ENCODE assay signal across 9 cellular contexts in genomic region chr4:60463846-60464502, GRCh38.
A peak's percentile ranks its signal among the peaks of the same experiment; 100 is the strongest.
DNase-seq lines count a peak whose midpoint lies in the region; ATAC-seq and TF ChIP-seq lines count a peak whose summit lies in the region.
"Had no signal": no experiment of that assay in that cellular context is flagged by ENCODE, and none has a peak within 500 bp of the region (broad histone marks: within the 10 kb centered on the region; RNA-seq: fewer than 3 reads in every experiment).

No MANE protein-coding gene starts in this region.

- H3K4me1 Mint-ChIP-seq in CD8-positive, alpha-beta memory T cell = no peaks in the 10 kb centered on the region
- H3K4me1 Mint-ChIP-seq: memory B cell had no signal

- peak overlapping the region; percentile 27; the same call in 1 of the 2 replicates for H3K4me2 ChIP-seq in PC-3 (ENCODE audit: low read length)

- no peaks in the 10 kb centered on the region for H3F3A ChIP-seq in PC-3 (ENCODE audit: low read length, unreplicated experiment)

- no peak overlapping the region for H3K4me3 Mint-ChIP-seq in CD8-positive, alpha-beta memory T cell
- H3K4me3 Mint-ChIP-seq: memory B cell had no signal

- H3K9me3 ChIP-seq in PC-3 (ENCODE audit: low read length) = no peaks in the 10 kb centered on the region
- H3K9me3 ChIP-seq in CD8-positive, alpha-beta memory T cell (ENCODE audit: low read length) = no peaks in the 10 kb centered on the region
- H3K9me3 ChIP-seq in spleen = peaks cover 4 to 46% (median 32%) of the 10 kb centered on the region in 8 donors

- peaks cover 0 to 1% of the 10 kb centered on the region in 2 donors for H3K27me3 Mint-ChIP-seq in CD8-positive, alpha-beta memory T cell
- H3K27me3 Mint-ChIP-seq: memory B cell had no signal

- H2AFZ ChIP-seq in PC-3 (ENCODE audit: low read length) = peak overlapping the region; percentile 59

- no peak for TF ChIP-seq POLR2A in spleen (IDR thresholded peaks at IDR 0.05)

- H4K20me1 ChIP-seq in PC-3 (ENCODE audit: low read length) = no peaks in the 10 kb centered on the region

- H3K9ac ChIP-seq in PC-3 (ENCODE audit: low read length) = no peak overlapping the region

- CTCF ChIA-PET in PC-3 (lab: Charles Lee) = interaction anchor here (0.5 to 1.0 kb wide), 5 partner anchors 149 to 952 kb away, joined by 3 to 5 read pairs (median 3); no protein-coding TSS in a partner anchor
- CTCF ChIA-PET in CD8-positive, alpha-beta memory T cell (lab: Charles Lee) = no interaction called here

- BruUV-seq in PC-3 (replicated peaks; lab: Mats Ljungman, UMichigan) = no TSS peak

- H3K4me1 ChIP-seq in PC-3 (ENCODE audit: insufficient read depth, low read length) (no peaks in the 10 kb centered on the region), spleen (no peaks in the 10 kb centered on the region)
- no peaks in the 10 kb centered on the region for H3K4me1 ChIP-seq in CD8-positive, alpha-beta memory T cell (ENCODE audit: insufficient read depth, low read length)

- H3K27me3 ChIP-seq in PC-3 (ENCODE audit: low read length) = no peaks in the 10 kb centered on the region
- no peaks in the 10 kb centered on the region for H3K27me3 ChIP-seq in CD8-positive, alpha-beta memory T cell (ENCODE audit: insufficient read depth, low read length, poor library complexity, severe bottlenecking)
- no peaks in the 10 kb centered on the region for H3K27me3 ChIP-seq in spleen (replicated peaks in 1 of 7)

- WGBS in spleen, 5 donors = 41 to 67% (median 60%) methylated on average over 3 to 4 of the region's 4 CpGs

- intact Hi-C loops in PC-3 (cut with micrococcal nuclease) = loop anchor here (1.0 kb wide), 2 partner anchors 150 to 263 kb away; no protein-coding TSS in a partner anchor
- intact Hi-C loops in spleen (cut with DNase I; ENCODE audit: low total_unique reads) = no loop called here

- DNase-seq in GM03348 (ENCODE audit: low spot score) (peak; percentile 47), HFF-Myc (ENCODE audit: extremely low read depth, low read depth) (no peak), PC-3 (peak; percentile 70), iPS-NIHi7 (ENCODE audit: extremely low spot score) (peak; percentile 44), spleen (no peak), midbrain (lab: John Stamatoyannopoulos, UW) (no peak)
- no peak for DNase-seq in CD8-positive, alpha-beta memory T cell

- H3K27ac ChIP-seq in PC-3 (ENCODE audit: low read length) = no peak overlapping the region
- H3K27ac ChIP-seq in CD8-positive, alpha-beta memory T cell (ENCODE audit: low read depth, low read length) = no peak overlapping the region
- no peak overlapping the region for H3K27ac ChIP-seq in spleen

- H3K4me3 ChIP-seq in HFF-Myc (replicated peaks; ENCODE audit: low read depth, low read length) = no peak overlapping the region
- H3K4me3 ChIP-seq in PC-3 (ENCODE audit: low read length) = no peak overlapping the region
- H3K4me3 ChIP-seq in CD8-positive, alpha-beta memory T cell (ENCODE audit: low read length) = no peak overlapping the region
- H3K4me3 ChIP-seq in spleen = no peak overlapping the region

- H3K79me2 ChIP-seq in PC-3 (ENCODE audit: low read length) = no peaks in the 10 kb centered on the region

- ATAC-seq in PC-3 (peak; percentile 80), HG03159 (IDR thresholded peaks at IDR 0.05; ENCODE audit: unreplicated experiment) (no peak)

- TF ChIP-seq CTCF in HFF-Myc (IDR thresholded peaks at IDR 0.05; ENCODE audit: low read depth, low read length, missing control alignments) (peak; percentile 42), PC-3 (conservative IDR thresholded peaks at IDR 0.05; ENCODE audit: low read depth, low read length) (peak; percentile 81), spleen (IDR thresholded peaks at IDR 0.05 in 8 of 11, conservative IDR thresholded peaks at IDR 0.05 in 3 of 11) (no peak)

- POLR2A ChIA-PET in PC-3 (lab: Charles Lee; ENCODE audit: unreplicated experiment) = interaction anchor here (0.6 kb wide), 1 partner anchor 1620 kb away, joined by 6 read pairs; no protein-coding TSS in a partner anchor
- POLR2A ChIA-PET in CD8-positive, alpha-beta memory T cell (lab: Charles Lee) = no interaction called here

- H3K36me3 Mint-ChIP-seq in CD8-positive, alpha-beta memory T cell = no peaks in the 10 kb centered on the region
- H3K36me3 Mint-ChIP-seq: memory B cell had no signal

- no peaks in the 10 kb centered on the region for H3K36me3 ChIP-seq in PC-3 (ENCODE audit: low read depth, low read length)
- no peaks in the 10 kb centered on the region for H3K36me3 ChIP-seq in CD8-positive, alpha-beta memory T cell (ENCODE audit: insufficient read depth, low read length)
- H3K36me3 ChIP-seq in spleen = no peaks in the 10 kb centered on the region

- no peaks in the 10 kb centered on the region for H3K9me2 ChIP-seq in PC-3 (replicated peaks; ENCODE audit: low read length)

- H3K9me3 Mint-ChIP-seq in CD8-positive, alpha-beta memory T cell = peaks cover 18 to 27% (median 22%) of the 10 kb centered on the region in 5 donors

- no peak overlapping the region for H3K27ac Mint-ChIP-seq in CD8-positive, alpha-beta memory T cell
- H3K27ac Mint-ChIP-seq: memory B cell had no signal

Comparison
In these comparisons a context has a peak if more than half of its experiments do, and no peak if none do; other contexts are left out.
1. DNase-seq: peak in GM03348 (single experiment), PC-3 (single experiment) and iPS-NIHi7 (single experiment); none in HFF-Myc (single experiment), CD8-positive, alpha-beta memory T cell (0 of 5), spleen (single experiment) and midbrain (single experiment).
2. CTCF ChIP-seq: peak in HFF-Myc (single experiment) and PC-3 (single experiment); none in spleen (0 of 11).